ENCODE assay signal across 1 cellular context in the genomic region with DNA sequence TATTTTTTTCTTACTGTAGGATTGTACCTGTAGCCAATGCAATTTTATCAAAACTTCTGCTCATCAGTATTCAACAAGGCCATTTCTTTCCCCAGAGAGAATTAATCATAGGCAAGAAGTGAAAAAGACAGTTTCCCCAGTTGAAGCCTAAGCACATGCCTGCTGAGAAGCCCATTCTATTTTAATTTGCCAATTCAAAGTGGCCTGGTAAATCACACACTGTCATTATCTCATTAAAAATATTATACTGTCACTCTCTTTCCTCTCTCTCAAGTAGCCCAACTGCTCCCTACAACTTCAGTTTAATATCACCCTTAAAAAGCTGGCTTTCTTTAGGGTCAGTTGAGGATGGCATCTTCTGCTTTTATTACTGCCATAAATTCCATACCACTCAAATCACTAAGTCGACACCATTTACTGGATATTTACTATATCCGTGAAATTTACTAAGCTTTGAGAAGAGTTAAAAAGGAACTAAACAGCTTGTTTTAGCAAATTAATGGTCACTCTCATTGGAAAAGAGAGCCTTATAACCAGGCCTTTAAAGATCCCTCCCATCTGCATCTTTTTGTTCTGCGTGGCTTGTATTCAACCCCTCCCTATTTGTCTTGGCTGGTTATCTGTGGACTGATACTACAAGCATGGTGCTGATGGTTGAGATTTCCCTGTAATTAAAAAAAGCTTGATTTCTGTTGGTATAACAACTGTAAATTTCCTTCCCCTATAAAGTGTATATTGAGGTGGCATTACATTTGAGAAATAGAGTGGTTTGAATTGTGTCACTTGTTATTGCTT.
TF ChIP-seq lines count a peak whose summit lies in the region.

No MANE protein-coding gene starts in this region.

TF ChIP-seq in SK-N-SH treated with all-trans-retinoic acid at 6 μM for 48 hours, 23 proteins besides CTCF, POLR2A, EP300 and RAD21 (continued from another document):
- TF ChIP-seq, protein P1, sequence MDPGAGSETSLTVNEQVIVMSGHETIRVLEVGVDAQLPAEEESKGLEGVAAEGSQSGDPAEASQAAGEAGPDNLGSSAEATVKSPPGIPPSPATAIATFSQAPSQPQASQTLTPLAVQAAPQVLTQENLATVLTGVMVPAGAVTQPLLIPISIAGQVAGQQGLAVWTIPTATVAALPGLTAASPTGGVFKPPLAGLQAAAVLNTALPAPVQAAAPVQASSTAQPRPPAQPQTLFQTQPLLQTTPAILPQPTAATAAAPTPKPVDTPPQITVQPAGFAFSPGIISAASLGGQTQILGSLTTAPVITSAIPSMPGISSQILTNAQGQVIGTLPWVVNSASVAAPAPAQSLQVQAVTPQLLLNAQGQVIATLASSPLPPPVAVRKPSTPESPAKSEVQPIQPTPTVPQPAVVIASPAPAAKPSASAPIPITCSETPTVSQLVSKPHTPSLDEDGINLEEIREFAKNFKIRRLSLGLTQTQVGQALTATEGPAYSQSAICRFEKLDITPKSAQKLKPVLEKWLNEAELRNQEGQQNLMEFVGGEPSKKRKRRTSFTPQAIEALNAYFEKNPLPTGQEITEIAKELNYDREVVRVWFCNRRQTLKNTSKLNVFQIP (CRISPR knock-in tag; IDR thresholded peaks at IDR 0.05; ENCODE audit: borderline replicate concordance, low read depth): no peak
- no peak for TF ChIP-seq ARNTL (CRISPR knock-in tag; IDR thresholded peaks at IDR 0.05; ENCODE audit: borderline replicate concordance, low read depth)
- no peak for TF ChIP-seq PPARA (CRISPR knock-in tag; IDR thresholded peaks at IDR 0.05; ENCODE audit: borderline replicate concordance)
- no peak for TF ChIP-seq ZC3H10 (CRISPR knock-in tag; IDR thresholded peaks at IDR 0.05)
